1 cellular context compared by ENCODE assay signal in genomic region chr10:100878291-100878910, GRCh38.
TF ChIP-seq lines count a peak whose summit lies in the region.

No MANE protein-coding gene starts in this region.

TF ChIP-seq in HepG2, 621 proteins besides CTCF, POLR2A, EP300 and RAD21 (continued from another document):
- TF ChIP-seq, protein P1, sequence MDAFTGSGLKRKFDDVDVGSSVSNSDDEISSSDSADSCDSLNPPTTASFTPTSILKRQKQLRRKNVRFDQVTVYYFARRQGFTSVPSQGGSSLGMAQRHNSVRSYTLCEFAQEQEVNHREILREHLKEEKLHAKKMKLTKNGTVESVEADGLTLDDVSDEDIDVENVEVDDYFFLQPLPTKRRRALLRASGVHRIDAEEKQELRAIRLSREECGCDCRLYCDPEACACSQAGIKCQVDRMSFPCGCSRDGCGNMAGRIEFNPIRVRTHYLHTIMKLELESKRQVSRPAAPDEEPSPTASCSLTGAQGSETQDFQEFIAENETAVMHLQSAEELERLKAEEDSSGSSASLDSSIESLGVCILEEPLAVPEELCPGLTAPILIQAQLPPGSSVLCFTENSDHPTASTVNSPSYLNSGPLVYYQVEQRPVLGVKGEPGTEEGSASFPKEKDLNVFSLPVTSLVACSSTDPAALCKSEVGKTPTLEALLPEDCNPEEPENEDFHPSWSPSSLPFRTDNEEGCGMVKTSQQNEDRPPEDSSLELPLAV (CRISPR knock-in tag; conservative IDR thresholded peaks at IDR 0.05; ENCODE audit: low read depth), result no peak
- TF ChIP-seq ATF6 (CRISPR knock-in tag; conservative IDR thresholded peaks at IDR 0.05), result no peak
- TF ChIP-seq ZBTB7A (CRISPR knock-in tag; IDR thresholded peaks at IDR 0.05), result no peak
- TF ChIP-seq MYC (CRISPR knock-in tag; IDR thresholded peaks at IDR 0.05; ENCODE audit: borderline replicate concordance), result no peak; the same call in 1 of the 2 replicates
- TF ChIP-seq RXRB (CRISPR knock-in tag; IDR thresholded peaks at IDR 0.05; ENCODE audit: borderline replicate concordance), result no peak
- TF ChIP-seq, protein P2, sequence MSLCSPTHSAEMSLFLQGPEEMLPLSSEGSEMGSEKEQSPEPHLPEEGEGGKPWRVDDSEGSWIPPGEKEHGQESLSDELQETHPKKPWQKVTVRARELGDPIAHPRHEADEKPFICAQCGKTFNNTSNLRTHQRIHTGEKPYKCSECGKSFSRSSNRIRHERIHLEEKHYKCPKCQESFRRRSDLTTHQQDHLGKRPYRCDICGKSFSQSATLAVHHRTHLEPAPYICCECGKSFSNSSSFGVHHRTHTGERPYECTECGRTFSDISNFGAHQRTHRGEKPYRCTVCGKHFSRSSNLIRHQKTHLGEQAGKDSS (CRISPR knock-in tag; IDR thresholded peaks at IDR 0.05; ENCODE audit: borderline replicate concordance, low read depth), result peak; percentile 54; the same call in 1 of the 2 replicates
- TF ChIP-seq SRSF1 (optimal IDR thresholded peaks at IDR 0.05; ENCODE audit: low read depth, low read length), result peak; percentile 23
- TF ChIP-seq, protein P3, sequence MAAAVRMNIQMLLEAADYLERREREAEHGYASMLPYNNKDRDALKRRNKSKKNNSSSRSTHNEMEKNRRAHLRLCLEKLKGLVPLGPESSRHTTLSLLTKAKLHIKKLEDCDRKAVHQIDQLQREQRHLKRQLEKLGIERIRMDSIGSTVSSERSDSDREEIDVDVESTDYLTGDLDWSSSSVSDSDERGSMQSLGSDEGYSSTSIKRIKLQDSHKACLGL (CRISPR knock-in tag; IDR thresholded peaks at IDR 0.05), result no peak
- TF ChIP-seq NR2C2 (CRISPR knock-in tag; IDR thresholded peaks at IDR 0.05; ENCODE audit: borderline replicate concordance), result no peak
- no peak for TF ChIP-seq CREB1 (IDR thresholded peaks at IDR 0.05)
- no peak for TF ChIP-seq CREB1 (CRISPR knock-in tag; IDR thresholded peaks at IDR 0.05)
- TF ChIP-seq CBX2 (IDR thresholded peaks at IDR 0.05; ENCODE audit: low read depth, low read length), result no peak
- TF ChIP-seq CBX2 (CRISPR knock-in tag; IDR thresholded peaks at IDR 0.05; ENCODE audit: low read depth), result no peak
- TF ChIP-seq PITX1 (CRISPR knock-in tag; IDR thresholded peaks at IDR 0.05), result no peak
- TF ChIP-seq KDM1A (CRISPR knock-in tag; IDR thresholded peaks at IDR 0.05), result no peak
- TF ChIP-seq REXO4 (CRISPR knock-in tag; IDR thresholded peaks at IDR 0.05; ENCODE audit: borderline replicate concordance), result no peak
- 0 out of 2 replicates have a peak, but pooled peaks have one; percentile 17 for TF ChIP-seq MEIS2 (CRISPR knock-in tag; IDR thresholded peaks at IDR 0.05)
- no peak for TF ChIP-seq ZNF431 (CRISPR knock-in tag; IDR thresholded peaks at IDR 0.05; ENCODE audit: borderline replicate concordance, low read depth)
- TF ChIP-seq ZNF564 (CRISPR knock-in tag; IDR thresholded peaks at IDR 0.05), result no peak
- TF ChIP-seq HNRNPUL1 (IDR thresholded peaks at IDR 0.05; ENCODE audit: low read depth, low read length), result no peak
- TF ChIP-seq ERF (CRISPR knock-in tag; IDR thresholded peaks at IDR 0.05), result peak; percentile 75
- TF ChIP-seq THYN1 (CRISPR knock-in tag; IDR thresholded peaks at IDR 0.05; ENCODE audit: borderline replicate concordance, low read depth), result no peak
- TF ChIP-seq ZSCAN30 (CRISPR knock-in tag; IDR thresholded peaks at IDR 0.05), result no peak
- TF ChIP-seq, protein P4, sequence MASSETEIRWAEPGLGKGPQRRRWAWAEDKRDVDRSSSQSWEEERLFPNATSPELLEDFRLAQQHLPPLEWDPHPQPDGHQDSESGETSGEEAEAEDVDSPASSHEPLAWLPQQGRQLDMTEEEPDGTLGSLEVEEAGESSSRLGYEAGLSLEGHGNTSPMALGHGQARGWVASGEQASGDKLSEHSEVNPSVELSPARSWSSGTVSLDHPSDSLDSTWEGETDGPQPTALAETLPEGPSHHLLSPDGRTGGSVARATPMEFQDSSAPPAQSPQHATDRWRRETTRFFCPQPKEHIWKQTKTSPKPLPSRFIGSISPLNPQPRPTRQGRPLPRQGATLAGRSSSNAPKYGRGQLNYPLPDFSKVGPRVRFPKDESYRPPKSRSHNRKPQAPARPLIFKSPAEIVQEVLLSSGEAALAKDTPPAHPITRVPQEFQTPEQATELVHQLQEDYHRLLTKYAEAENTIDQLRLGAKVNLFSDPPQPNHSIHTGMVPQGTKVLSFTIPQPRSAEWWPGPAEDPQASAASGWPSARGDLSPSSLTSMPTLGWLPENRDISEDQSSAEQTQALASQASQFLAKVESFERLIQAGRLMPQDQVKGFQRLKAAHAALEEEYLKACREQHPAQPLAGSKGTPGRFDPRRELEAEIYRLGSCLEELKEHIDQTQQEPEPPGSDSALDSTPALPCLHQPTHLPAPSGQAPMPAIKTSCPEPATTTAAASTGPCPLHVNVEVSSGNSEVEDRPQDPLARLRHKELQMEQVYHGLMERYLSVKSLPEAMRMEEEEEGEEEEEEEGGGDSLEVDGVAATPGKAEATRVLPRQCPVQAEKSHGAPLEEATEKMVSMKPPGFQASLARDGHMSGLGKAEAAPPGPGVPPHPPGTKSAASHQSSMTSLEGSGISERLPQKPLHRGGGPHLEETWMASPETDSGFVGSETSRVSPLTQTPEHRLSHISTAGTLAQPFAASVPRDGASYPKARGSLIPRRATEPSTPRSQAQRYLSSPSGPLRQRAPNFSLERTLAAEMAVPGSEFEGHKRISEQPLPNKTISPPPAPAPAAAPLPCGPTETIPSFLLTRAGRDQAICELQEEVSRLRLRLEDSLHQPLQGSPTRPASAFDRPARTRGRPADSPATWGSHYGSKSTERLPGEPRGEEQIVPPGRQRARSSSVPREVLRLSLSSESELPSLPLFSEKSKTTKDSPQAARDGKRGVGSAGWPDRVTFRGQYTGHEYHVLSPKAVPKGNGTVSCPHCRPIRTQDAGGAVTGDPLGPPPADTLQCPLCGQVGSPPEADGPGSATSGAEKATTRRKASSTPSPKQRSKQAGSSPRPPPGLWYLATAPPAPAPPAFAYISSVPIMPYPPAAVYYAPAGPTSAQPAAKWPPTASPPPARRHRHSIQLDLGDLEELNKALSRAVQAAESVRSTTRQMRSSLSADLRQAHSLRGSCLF (CRISPR knock-in tag; IDR thresholded peaks at IDR 0.05; ENCODE audit: borderline replicate concordance), result no peak
